In the genomic region with DNA sequence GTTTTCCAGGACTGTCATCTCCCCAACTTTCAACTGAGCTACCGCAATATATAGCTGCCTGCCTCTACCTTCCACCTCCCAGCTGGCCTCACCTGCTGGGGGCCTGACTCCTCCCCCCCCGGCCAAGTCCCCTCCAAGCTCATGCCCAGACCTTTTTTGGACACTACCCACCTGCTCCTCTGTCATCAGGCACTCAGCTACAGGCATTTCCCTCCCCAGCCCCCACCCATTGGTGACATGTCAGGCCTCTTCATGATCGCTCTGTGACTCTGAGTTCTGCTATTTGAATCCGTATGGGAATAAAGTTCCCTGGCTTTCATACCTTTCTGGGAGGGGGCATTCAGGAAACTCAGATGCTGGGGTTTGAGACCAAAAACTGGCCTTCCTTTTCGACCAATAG, we compare ENCODE assay signal across 11 cellular contexts. TPM values are rescaled to one million over a fixed set of nuclear protein-coding genes. Genes with fewer than 3 reads are reported as not detected.
DNase-seq lines count a peak whose midpoint lies in the region; ATAC-seq, FAIRE-seq and TF ChIP-seq lines count a peak whose summit lies in the region.
"Had no signal": no experiment of that assay in that cellular context is flagged by ENCODE, and none has a peak within 500 bp of the region (broad histone marks: within the 10 kb centered on the region; RNA-seq: fewer than 3 reads in every experiment).

No MANE protein-coding gene starts in this region.

- peak overlapping the region; percentile 80; the same call in 1 of the 2 replicates for H3K9ac ChIP-seq in OCI-LY1 (ENCODE audit: low read length)
- no peak overlapping the region for H3K9ac ChIP-seq in parathyroid adenoma

- peaks cover 13% of the 10 kb centered on the region for H3K36me3 Mint-ChIP-seq in CD4-positive, alpha-beta T cell (ENCODE audit: low read depth)

- TF ChIP-seq CTCF in CD4-positive, alpha-beta T cell (IDR thresholded peaks at IDR 0.05): no peak
- TF ChIP-seq CTCF in OCI-LY1 (IDR thresholded peaks at IDR 0.05; ENCODE audit: low read length): no peak
- no peak for TF ChIP-seq CTCF in esophagus muscularis mucosa (IDR thresholded peaks at IDR 0.05)
- no peak for TF ChIP-seq CTCF in parathyroid adenoma (IDR thresholded peaks at IDR 0.05)

- no peaks in the 10 kb centered on the region for H3K27me3 Mint-ChIP-seq in CD4-positive, alpha-beta T cell

- H3K79me2 ChIP-seq in OCI-LY1 (ENCODE audit: insufficient read depth, low read length) (no peaks in the 10 kb centered on the region), parathyroid adenoma (peaks cover 46% of the 10 kb centered on the region)

- POLR2A ChIA-PET in CD4-positive, alpha-beta T cell (lab: Charles Lee): interaction anchor here (0.9 to 3.0 kb wide), 3 partner anchors 20 to 35 kb away, joined by 3 to 16 read pairs (median 3); a partner anchor contains a TSS

- no peak for TF ChIP-seq POLR2A in esophagus muscularis mucosa (IDR thresholded peaks at IDR 0.05; ENCODE audit: low read depth)
- TF ChIP-seq POLR2A in GM12891 (IDR thresholded peaks at IDR 0.05; ENCODE audit: low read depth, low read length): no peak

- H3K9me2 ChIP-seq in OCI-LY1 (ENCODE audit: low read depth, low read length): no peaks in the 10 kb centered on the region

- H3K27me3 ChIP-seq in CD4-positive, alpha-beta T cell (ENCODE audit: control insufficient read depth, insufficient read depth, low read length): no peaks in the 10 kb centered on the region
- no peaks in the 10 kb centered on the region for H3K27me3 ChIP-seq in OCI-LY1 (ENCODE audit: insufficient read depth, low read length)
- no peaks in the 10 kb centered on the region for H3K27me3 ChIP-seq in esophagus muscularis mucosa
- no peaks in the 10 kb centered on the region for H3K27me3 ChIP-seq in parathyroid adenoma (ENCODE audit: control insufficient read depth, insufficient read depth, low read length)

- H3K4me3 Mint-ChIP-seq in CD4-positive, alpha-beta T cell: peak overlapping the region; percentile 93

- H3K27ac ChIP-seq in CD4-positive, alpha-beta T cell (ENCODE audit: low read depth, low read length): no peak overlapping the region
- H3K27ac ChIP-seq in OCI-LY1 (ENCODE audit: low read depth, low read length, poor library complexity, severe bottlenecking) (no peak overlapping the region), esophagus muscularis mucosa (replicated peaks in 1 of 4) (peak overlapping the region; percentile 86 to 100 (median 98)), parathyroid adenoma (peak overlapping the region; percentile 3)

- WGBS in esophagus muscularis mucosa: 74% methylated on average over 5 of the region's 5 CpGs

- CTCF ChIA-PET in CD4-positive, alpha-beta T cell (lab: Charles Lee): interaction anchor here (1.2 to 4.2 kb wide), 2 partner anchors 21 to 44 kb away, joined by 3 to 18 read pairs; a partner anchor contains a TSS

- ATAC-seq in CD4-positive, alpha-beta T cell (ENCODE audit: poor library complexity): no peak

- peak overlapping the region; percentile 68 for H3K27ac Mint-ChIP-seq in CD4-positive, alpha-beta T cell

- H4K20me1 ChIP-seq in OCI-LY1 (ENCODE audit: insufficient read depth, low read length): no peaks in the 10 kb centered on the region

- DNase-seq in CD4-positive, alpha-beta T cell: no peak
- DNase-seq in esophagus muscularis mucosa (ENCODE audit: extremely low spot score) (no peak), NCI-H1694 (lab: John Stamatoyannopoulos, UW) (no peak), hepatic stellate cell (ENCODE audit: low spot score) (no peak), GM12891 (ENCODE audit: insufficient read length, low spot score) (no peak)
- DNase-seq in NK-92 treated with Interleukin-12 subunit alpha and Interleukin-12 subunit beta, amount 100 ng/mL, for 24 hours (lab: John Stamatoyannopoulos, UW): no peak
- DNase-seq: SHP77 treated with DMSO at 0.1 percent for 48 hours had no signal

- H3K9me3 ChIP-seq in CD4-positive, alpha-beta T cell (ENCODE audit: control insufficient read depth, low read length): no peaks in the 10 kb centered on the region
- no peaks in the 10 kb centered on the region for H3K9me3 ChIP-seq in OCI-LY1 (ENCODE audit: low read length)
- no peaks in the 10 kb centered on the region for H3K9me3 ChIP-seq in esophagus muscularis mucosa
- H3K9me3 ChIP-seq in parathyroid adenoma (ENCODE audit: control insufficient read depth, low read length): no peaks in the 10 kb centered on the region
- H3K9me3 ChIP-seq: prostate gland had no signal

- H3K36me3 ChIP-seq in OCI-LY1 (ENCODE audit: insufficient read depth, low read length) (no peaks in the 10 kb centered on the region), esophagus muscularis mucosa (no peaks in the 10 kb centered on the region), parathyroid adenoma (ENCODE audit: control insufficient read depth, insufficient read depth, low read length) (no peaks in the 10 kb centered on the region)
- H3K36me3 ChIP-seq: prostate gland had no signal

- H3K4me1 ChIP-seq in OCI-LY1 (ENCODE audit: insufficient read depth, low read length, severe bottlenecking) (peaks cover 51% of the 10 kb centered on the region), esophagus muscularis mucosa (peaks cover 71 to 87% (median 82%) of the 10 kb centered on the region in 4 donors), parathyroid adenoma (peaks cover 42% of the 10 kb centered on the region)

- peak overlapping the region; percentile 88 for H3K4me3 ChIP-seq in OCI-LY1 (ENCODE audit: low read depth, low read length, poor library complexity, severe bottlenecking)
- peak overlapping the region; percentile 86 to 98 (median 97) for H3K4me3 ChIP-seq in esophagus muscularis mucosa
- no peak overlapping the region for H3K4me3 ChIP-seq in parathyroid adenoma (ENCODE audit: low read depth, low read length)

- intact Hi-C loops in CD4-positive, alpha-beta T cell (cut with DNase I, micrococcal nuclease): loop anchor here (2.0 to 5.0 kb wide), 3 partner anchors 23 to 43 kb away; a partner anchor contains a TSS
- intact Hi-C loops in esophagus muscularis mucosa (cut with DNase I): no loop called here

- no peak for TF ChIP-seq EP300 in esophagus muscularis mucosa (IDR thresholded peaks at IDR 0.05)

- no peak overlapping the region for H2AFZ ChIP-seq in OCI-LY1 (ENCODE audit: low read length)
- no peak overlapping the region for H2AFZ ChIP-seq in parathyroid adenoma

- FAIRE-seq in GM12891 (lab: Jason Lieb, UNC): no peak

- no peaks in the 10 kb centered on the region for H3K9me3 Mint-ChIP-seq in CD4-positive, alpha-beta T cell

- H3K4me2 ChIP-seq in OCI-LY1 (ENCODE audit: low read length): peak overlapping the region; percentile 96
- no peak overlapping the region for H3K4me2 ChIP-seq in parathyroid adenoma (ENCODE audit: low read length)

- H3F3A ChIP-seq in OCI-LY1 (ENCODE audit: insufficient read depth, low read length): 0 out of 2 replicates have a peak, but pooled peaks cover 4% of the 10 kb centered on the region

- H3K4me1 Mint-ChIP-seq in CD4-positive, alpha-beta T cell (ENCODE audit: low read depth): peaks cover 64% of the 10 kb centered on the region

TF ChIP-seq in GM12891, 5 proteins besides CTCF, POLR2A, EP300 and RAD21:
- TF ChIP-seq PAX5 (IDR thresholded peaks at IDR 0.05; ENCODE audit: insufficient read depth, low read length, severe bottlenecking): no peak
- no peak for TF ChIP-seq POU2F2 (IDR thresholded peaks at IDR 0.05; ENCODE audit: low read depth, low read length)
- no peak for TF ChIP-seq SPI1 (IDR thresholded peaks at IDR 0.05; ENCODE audit: low read depth, low read length)
- TF ChIP-seq TAF1 (IDR thresholded peaks at IDR 0.05; ENCODE audit: low read depth, low read length): no peak
- no peak for TF ChIP-seq POLR2AphosphoS5 (IDR thresholded peaks at IDR 0.05; ENCODE audit: low read depth, low read length)
TF ChIP-seq in GM12891: peak in this region for 0.

RNA-seq across cellular contexts. Expression of a gene that starts 1.8 kb away (rescaled TPM):
- total RNA-seq in CD4-positive, alpha-beta T cell: 10 to 100 TPM; 27.4 to 29.8 TPM
- 100 to 1,000 TPM in 2 of 4 donors, 10 to 100 TPM in 2; 76.0 to 125 (median 93.3) TPM for total RNA-seq in esophagus muscularis mucosa
- polyA plus RNA-seq in GM12891 (2012; ENCODE audit: low read depth, missing spikeins): 26.6 TPM

RNA-seq across cellular contexts. Expression of a gene that starts 20.6 kb away (rescaled TPM):
- under 1 TPM; 0.59 to 0.77 TPM for total RNA-seq in CD4-positive, alpha-beta T cell
- 1 to 10 TPM in 1 of 4 donors, under 1 TPM in 2, not detected in 1; 0.63 to 1.3 (median 0.65) TPM for total RNA-seq in esophagus muscularis mucosa
- 59.6 TPM for polyA plus RNA-seq in GM12891 (2012; ENCODE audit: low read depth, missing spikeins)

RNA-seq across cellular contexts. Expression of a gene that starts 25.2 kb away (rescaled TPM):
- 10 to 100 TPM; 29.4 to 30.1 TPM for total RNA-seq in CD4-positive, alpha-beta T cell
- 10 to 100 TPM; 24.1 to 75.6 (median 48.8) TPM for total RNA-seq in esophagus muscularis mucosa
- polyA plus RNA-seq in GM12891 (2012; ENCODE audit: low read depth, missing spikeins): 20.3 TPM

RNA-seq across cellular contexts. Expression of a gene that starts 30.2 kb away (rescaled TPM):
- total RNA-seq in CD4-positive, alpha-beta T cell: not detected
- not detected for total RNA-seq in esophagus muscularis mucosa
- 0.06 TPM for polyA plus RNA-seq in GM12891 (2012; ENCODE audit: low read depth, missing spikeins)
- total RNA-seq: Daoy had no signal

RNA-seq across cellular contexts. Expression of a gene that starts 43.2 kb away (rescaled TPM):
- under 1 TPM; 0.39 to 0.49 TPM for total RNA-seq in CD4-positive, alpha-beta T cell
- total RNA-seq in esophagus muscularis mucosa: 10 to 100 TPM in 1 of 4 donors, 1 to 10 TPM in 3; 1.5 to 11.1 (median 7.6) TPM
- polyA plus RNA-seq in GM12891 (2012; ENCODE audit: low read depth, missing spikeins): 0.54 TPM

Comparison
In these comparisons a context has a peak if more than half of its experiments do, and no peak if none do; other contexts are left out.
1. H3K27ac ChIP-seq: peak in esophagus muscularis mucosa (4 of 4) and parathyroid adenoma (single experiment); none in CD4-positive, alpha-beta T cell (single experiment) and OCI-LY1 (single experiment).